In genomic region chr4:156746111-156746510, GRCh38 we compare ENCODE assay signal across 22 cellular contexts.
DNase-seq lines count a peak whose midpoint lies in the region; ATAC-seq and TF ChIP-seq lines count a peak whose summit lies in the region.
"Had no signal": no experiment of that assay in that cellular context is flagged by ENCODE, and none has a peak within 500 bp of the region (broad histone marks: within the 10 kb centered on the region; RNA-seq: fewer than 3 reads in every experiment).

No MANE protein-coding gene starts in this region.

- no peaks in the 10 kb centered on the region for H3K27me3 ChIP-seq in H9 (ENCODE audit: insufficient read depth, low read length)
- no peaks in the 10 kb centered on the region for H3K27me3 ChIP-seq in SK-N-SH (ENCODE audit: insufficient read depth)
- no peaks in the 10 kb centered on the region for H3K27me3 ChIP-seq in hepatocyte

- H3K9me3 ChIP-seq in H9 (ENCODE audit: control insufficient read depth, low read depth, low read length) (no peaks in the 10 kb centered on the region), SK-N-SH (0 out of 2 replicates have a peak, but pooled peaks cover 3% of the 10 kb centered on the region), hepatocyte (ENCODE audit: low read depth) (peaks cover 5% of the 10 kb centered on the region)

- H3K79me1 ChIP-seq in H9 (ENCODE audit: insufficient read depth, low read depth, low read length, poor library complexity, severe bottlenecking) = no peaks in the 10 kb centered on the region

- H2AFZ ChIP-seq in H9 (ENCODE audit: low read length) (peak overlapping the region; percentile 37), SK-N-SH (ENCODE audit: low read depth) (no peak overlapping the region), hepatocyte (no peak overlapping the region)
- H2AFZ ChIP-seq: GM23248 had no signal

- ATAC-seq in HG02981 (IDR thresholded peaks at IDR 0.05; ENCODE audit: unreplicated experiment) = no peak

- no peak overlapping the region for H3K18ac ChIP-seq in H9 (ENCODE audit: insufficient read length, low read depth, low read length)

- no peaks in the 10 kb centered on the region for H4K20me1 ChIP-seq in H9 (ENCODE audit: control insufficient read depth, insufficient read depth, insufficient read length)
- no peaks in the 10 kb centered on the region for H4K20me1 ChIP-seq in SK-N-SH (ENCODE audit: insufficient read depth)
- H4K20me1 ChIP-seq in hepatocyte (ENCODE audit: insufficient read depth, poor library complexity, severe bottlenecking) = no peaks in the 10 kb centered on the region

- no peak overlapping the region for H3K56ac ChIP-seq in H9 (ENCODE audit: insufficient read length, low read depth, low read length)

- H3K79me2 ChIP-seq in H9 (ENCODE audit: insufficient read depth, low read length) (no peaks in the 10 kb centered on the region), SK-N-SH (ENCODE audit: insufficient read depth) (no peaks in the 10 kb centered on the region), hepatocyte (no peaks in the 10 kb centered on the region)

- H3K9me3 Mint-ChIP-seq in H9 = no peaks in the 10 kb centered on the region

- TF ChIP-seq EP300 in SK-N-SH (IDR thresholded peaks at IDR 0.05; ENCODE audit: borderline replicate concordance in 1 of 2, low read depth in 1 of 2, low read length in 1 of 2) = peak in 1 of 2 experiments; percentile 19; a peak in 1 of 4 replicates

- H3K4me2 ChIP-seq in H9 (ENCODE audit: insufficient read depth, insufficient read length, low read length) (no peak overlapping the region), SK-N-SH (no peak overlapping the region), hepatocyte (peak overlapping the region; percentile 45)

- no peak overlapping the region for H3K23ac ChIP-seq in H9 (ENCODE audit: insufficient read length, low read depth, low read length)

- H3K9ac ChIP-seq in H9 (ENCODE audit: extremely low read depth, insufficient read length, low read length) (no peak overlapping the region), SK-N-SH (no peak overlapping the region)
- H3K9ac ChIP-seq: GM23248 had no signal

- DNase-seq in H9 (no peak), SK-N-SH (no peak), hepatocyte (ENCODE audit: low spot score) (no peak), occipital lobe (lab: John Stamatoyannopoulos, UW) (peak; percentile 0), UCSD-AML1 (lab: John Stamatoyannopoulos, UW; ENCODE audit: unreplicated experiment) (no peak), NCI-H82 (lab: John Stamatoyannopoulos, UW) (no peak), NCI-H510A treated with DMSO at 0.1 percent for 48 hours (lab: John Stamatoyannopoulos, UW) (no peak)
- DNase-seq: Calu3, GM23248, HCEC 1CT, NCI-H1092, NCI-H1417 treated with DMSO at 0.1 percent for 48 hours, NCI-H1694 treated with DMSO at 0.1 percent for 48 hours, NCI-H2081 treated with DMSO at 0.1 percent for 48 hours, NCI-H2171, NCI-H446, NCI-H526, SHP77, SW 1271 had no signal

- no peak overlapping the region for H3K4me3 Mint-ChIP-seq in H9

- no peak overlapping the region for H3K27ac Mint-ChIP-seq in H9

- no peak overlapping the region for H4K8ac ChIP-seq in H9 (replicated peaks; ENCODE audit: insufficient read length, low read depth, low read length)

- H2BK12ac ChIP-seq in H9 (ENCODE audit: insufficient read length, low read depth, low read length) = no peak overlapping the region

- no peaks in the 10 kb centered on the region for H3K23me2 ChIP-seq in H9 (ENCODE audit: insufficient read length, low read depth, low read length, poor library complexity, severe bottlenecking)

- H3K27ac ChIP-seq in H9 (ENCODE audit: insufficient read length, low read depth, low read length) (no peak overlapping the region), SK-N-SH (ENCODE audit: low read depth in 2 of 2, low read length in 1 of 2) (no peak overlapping the region; a peak in 1 of 4 replicates), hepatocyte (no peak overlapping the region)
- H3K27ac ChIP-seq: GM23248, HL-60, RWPE1 had no signal

- H3K4me1 ChIP-seq in H9 (ENCODE audit: insufficient read depth, low read length) (no peaks in the 10 kb centered on the region; the same call in 1 of the 2 replicates), SK-N-SH (ENCODE audit: control insufficient read depth in 1 of 2, insufficient read depth in 2 of 2, low read depth in 1 of 2, low read length in 1 of 2) (peaks cover 0 to 3% of the 10 kb centered on the region in 2 experiments; a peak in 2 of 4 replicates), hepatocyte (ENCODE audit: insufficient read depth) (no peaks in the 10 kb centered on the region)

- H3K4me3 ChIP-seq in SK-N-SH (ENCODE audit: low read depth in 2 of 2, low read length in 1 of 2) (no peak overlapping the region), hepatocyte (no peak overlapping the region)
- H3K4me3 ChIP-seq: GM23248 had no signal

- H3K4ac ChIP-seq in H9 (ENCODE audit: low read depth, low read length) = no peak overlapping the region

- H3K4me1 Mint-ChIP-seq in H9 = peaks cover 0 to 5% of the 10 kb centered on the region in 2 experiments; a peak in 2 of 4 replicates

- H4K91ac ChIP-seq in H9 (ENCODE audit: insufficient read length, low read depth, low read length) = no peak overlapping the region

- no peak for TF ChIP-seq CTCF in H9 (conservative IDR thresholded peaks at IDR 0.05)
- no peak for TF ChIP-seq CTCF in SK-N-SH (IDR thresholded peaks at IDR 0.05)
- no peak for TF ChIP-seq CTCF in hepatocyte (IDR thresholded peaks at IDR 0.05; ENCODE audit: poor library complexity)

- H3T11ph ChIP-seq in H9 (ENCODE audit: low read length) = no peak overlapping the region

- H3K36me3 Mint-ChIP-seq in H9 (ENCODE audit: insufficient read depth in 1 of 3, low read depth in 3 of 3) = no peaks in the 10 kb centered on the region

- H2BK20ac ChIP-seq in H9 (ENCODE audit: low read depth, low read length, poor library complexity, severe bottlenecking) = no peak overlapping the region

- H3K36me3 ChIP-seq in SK-N-SH (replicated peaks in 1 of 2; ENCODE audit: control insufficient read depth in 1 of 2, insufficient read depth in 2 of 2, low read length in 1 of 2) (peaks cover 0 to 3% of the 10 kb centered on the region in 2 experiments), hepatocyte (replicated peaks; ENCODE audit: insufficient read depth, low read depth) (no peaks in the 10 kb centered on the region)

- H3K9me2 ChIP-seq in SK-N-SH = no peaks in the 10 kb centered on the region
- H3K9me2 ChIP-seq in hepatocyte (replicated peaks; ENCODE audit: insufficient read depth) = no peaks in the 10 kb centered on the region

- peaks cover 5% of the 10 kb centered on the region for H3F3A ChIP-seq in SK-N-SH (replicated peaks; ENCODE audit: insufficient read depth)

- POLR2A ChIA-PET in SK-N-SH (lab: Yijun Ruan, JAX) = no interaction called here

- no peak overlapping the region for H4K5ac ChIP-seq in H9 (ENCODE audit: insufficient read length, low read depth, low read length)

- no peaks in the 10 kb centered on the region for H3K27me3 Mint-ChIP-seq in H9 (ENCODE audit: low read depth)

- no peak overlapping the region for H2BK120ac ChIP-seq in H9 (ENCODE audit: low read depth, low read length, poor library complexity, severe bottlenecking)

- no peak overlapping the region for H2BK15ac ChIP-seq in H9 (ENCODE audit: low read depth, low read length)

- CTCF ChIA-PET in SK-N-SH (lab: Yijun Ruan, JAX) = no interaction called here

- H3K14ac ChIP-seq in H9 (ENCODE audit: insufficient read depth, low read length) = no peak overlapping the region

- H2AK5ac ChIP-seq in H9 (ENCODE audit: insufficient read length, low read length) = no peak overlapping the region

- WGBS in H9 (ENCODE audit: extremely low coverage, insufficient read length, low lambda C conversion rate) = no CpG with 5 or more reads among the region's 6 CpGs
- WGBS in SK-N-SH (ENCODE audit: low lambda C conversion rate) = 75% methylated on average over 6 of the region's 6 CpGs
- WGBS in hepatocyte (ENCODE audit: low lambda C conversion rate, missing lambda C conversion rate) = 40% methylated on average over 6 of the region's 6 CpGs

- no peak overlapping the region for H2BK5ac ChIP-seq in H9 (ENCODE audit: insufficient read length, low read length)

- TF ChIP-seq RAD21 in SK-N-SH (IDR thresholded peaks at IDR 0.05; ENCODE audit: low read length) = no peak

TF ChIP-seq in SK-N-SH, 30 proteins besides CTCF, POLR2A, EP300 and RAD21:
- no peak for TF ChIP-seq MEF2A (IDR thresholded peaks at IDR 0.05; ENCODE audit: borderline replicate concordance, low read depth)
- TF ChIP-seq TCF12 (IDR thresholded peaks at IDR 0.05) = peak; percentile 78
- peak; percentile 63; the same call in 1 of the 2 replicates for TF ChIP-seq PBX3 (IDR thresholded peaks at IDR 0.05)
